Comparison of ENCODE assay signal across 9 cellular contexts in the genomic region with DNA sequence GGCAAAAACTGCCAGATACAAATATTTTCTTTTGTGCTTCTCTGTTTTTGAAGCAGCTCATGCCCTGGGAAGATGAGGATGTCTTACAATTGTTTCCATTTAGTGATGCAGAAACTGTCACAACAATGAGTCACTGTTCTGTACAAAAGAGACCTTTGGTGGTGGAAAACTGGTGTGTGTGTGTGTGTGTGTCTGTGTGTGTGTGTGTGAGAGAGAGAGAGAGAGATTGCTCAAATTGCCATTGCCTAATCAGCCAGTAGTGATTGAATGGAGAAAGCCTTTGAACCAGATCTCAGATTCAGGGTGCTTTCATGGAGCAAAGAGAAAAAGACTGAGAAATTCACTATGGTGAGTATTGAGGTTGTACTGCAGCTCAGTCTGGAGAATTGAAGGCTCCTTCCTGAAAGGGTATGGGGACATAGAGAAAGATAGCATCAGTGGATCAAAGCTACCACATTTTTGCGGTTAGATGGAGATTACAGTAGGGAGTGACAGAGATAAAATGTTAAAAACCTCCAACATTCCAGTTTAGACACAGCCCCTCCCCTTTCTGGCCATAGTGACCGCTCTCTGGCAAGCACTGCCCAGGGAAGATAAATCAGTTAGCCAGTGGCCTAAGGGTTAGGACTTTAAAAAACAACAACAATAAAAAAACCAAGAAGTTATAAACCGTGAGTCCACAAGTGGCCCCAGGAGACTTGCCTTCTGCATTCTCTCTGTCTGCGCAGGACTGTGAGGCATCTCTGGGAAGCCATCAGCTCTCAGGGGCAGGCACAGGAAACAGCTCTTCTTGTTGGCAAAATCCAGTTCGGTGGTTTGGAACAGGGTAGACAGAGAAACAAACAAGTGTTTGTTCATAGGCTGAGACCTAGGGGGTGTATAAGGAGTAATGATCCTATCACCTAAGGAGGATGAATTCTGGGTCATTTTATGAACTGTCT.
DNase-seq lines count a peak whose midpoint lies in the region; ATAC-seq, FAIRE-seq and TF ChIP-seq lines count a peak whose summit lies in the region.
"Had no signal": no experiment of that assay in that cellular context is flagged by ENCODE, and none has a peak within 500 bp of the region (broad histone marks: within the 10 kb centered on the region; RNA-seq: fewer than 3 reads in every experiment).

No MANE protein-coding gene starts in this region.

- DNase-seq in NOMO-1 treated with DMSO at 0.1 percent for 48 hours (lab: John Stamatoyannopoulos, UW; ENCODE audit: unreplicated experiment) (peak; percentile 47), NOMO-1 treated with dmso at 0.1 percent for 144 hours (lab: John Stamatoyannopoulos, UW; ENCODE audit: unreplicated experiment) (no peak), cardiac fibroblast (ENCODE audit: low read depth in 2 of 2) (peak; percentile 82 to 91), lower lobe of right lung (no peak), urothelium cell line (ENCODE audit: low spot score) (peak; percentile 55)
- no peak for DNase-seq in activated CD4-positive, alpha-beta T cell treated with anti-CD3 and anti-CD28 coated beads, Interleukin-2, amount 10 ng/mL, durations not matched to agents 24 days and 14 days
- DNase-seq: CD4-positive, CD25-positive, alpha-beta regulatory T cell had no signal

- no peak overlapping the region for H3K27ac Mint-ChIP-seq in activated CD4-positive, alpha-beta T cell treated with anti-CD3 and anti-CD28 coated beads, Interleukin-2, amount 10 ng/mL, durations not matched to agents 24 days and 14 days

- H3K27me3 ChIP-seq in lower lobe of right lung (ENCODE audit: low read depth): no peaks in the 10 kb centered on the region

- no peak for TF ChIP-seq CTCF in cardiac fibroblast (IDR thresholded peaks at IDR 0.05; ENCODE audit: low read depth, low read length)
- TF ChIP-seq CTCF in lower lobe of right lung (IDR thresholded peaks at IDR 0.05): no peak

- peaks cover 13% of the 10 kb centered on the region for H3K9me3 ChIP-seq in lower lobe of right lung

- FAIRE-seq in urothelium cell line (lab: Jason Lieb, UNC): peak; percentile 56

- no peak overlapping the region for H3K4me3 Mint-ChIP-seq in activated CD4-positive, alpha-beta T cell treated with anti-CD3 and anti-CD28 coated beads, Interleukin-2, amount 10 ng/mL, durations not matched to agents 24 days and 14 days
- H3K4me3 Mint-ChIP-seq: CD4-positive, CD25-positive, alpha-beta regulatory T cell had no signal

- ATAC-seq in lower lobe of right lung (peak; percentile 43 to 61), HG03460 (IDR thresholded peaks at IDR 0.05; ENCODE audit: unreplicated experiment) (no peak), GM19467 (IDR thresholded peaks at IDR 0.05; ENCODE audit: unreplicated experiment) (no peak)

- H3K36me3 Mint-ChIP-seq in activated CD4-positive, alpha-beta T cell treated with anti-CD3 and anti-CD28 coated beads, Interleukin-2, amount 10 ng/mL, durations not matched to agents 24 days and 14 days (ENCODE audit: low read depth): no peaks in the 10 kb centered on the region
- H3K36me3 Mint-ChIP-seq: CD4-positive, CD25-positive, alpha-beta regulatory T cell had no signal

- intact Hi-C loops in lower lobe of right lung (cut with DNase I): no loop called here
- intact Hi-C loops in activated CD4-positive, alpha-beta T cell treated with anti-CD3 and anti-CD28 coated beads, Interleukin-2, amount 10 ng/mL, durations not matched to agents 24 days and 14 days (cut with micrococcal nuclease): no loop called here

- no peaks in the 10 kb centered on the region for H3K4me1 Mint-ChIP-seq in activated CD4-positive, alpha-beta T cell treated with anti-CD3 and anti-CD28 coated beads, Interleukin-2, amount 10 ng/mL, durations not matched to agents 24 days and 14 days

- H3K4me3 ChIP-seq in cardiac fibroblast (replicated peaks in 1 of 2; ENCODE audit: low read depth in 2 of 2, low read length in 2 of 2): no peak overlapping the region
- no peak overlapping the region for H3K4me3 ChIP-seq in lower lobe of right lung

- no peaks in the 10 kb centered on the region for H3K36me3 ChIP-seq in lower lobe of right lung

- H3K27ac ChIP-seq in lower lobe of right lung: peak overlapping the region; percentile 80

- H3K4me1 ChIP-seq in lower lobe of right lung: peaks cover 41% of the 10 kb centered on the region

- H3K27me3 Mint-ChIP-seq in activated CD4-positive, alpha-beta T cell treated with anti-CD3 and anti-CD28 coated beads, Interleukin-2, amount 10 ng/mL, durations not matched to agents 24 days and 14 days: no peaks in the 10 kb centered on the region

- H3K9me3 Mint-ChIP-seq in activated CD4-positive, alpha-beta T cell treated with anti-CD3 and anti-CD28 coated beads, Interleukin-2, amount 10 ng/mL, durations not matched to agents 24 days and 14 days: peaks cover 3% of the 10 kb centered on the region

Comparison
In these comparisons a context has a peak if more than half of its experiments do, and no peak if none do; other contexts are left out.
1. DNase-seq: peak in NOMO-1 treated with DMSO at 0.1 percent for 48 hours (single experiment), cardiac fibroblast (2 of 2) and urothelium cell line (single experiment); none in NOMO-1 treated with dmso at 0.1 percent for 144 hours (single experiment), lower lobe of right lung (single experiment) and activated CD4-positive, alpha-beta T cell treated with anti-CD3 and anti-CD28 coated beads, Interleukin-2, amount 10 ng/mL, durations not matched to agents 24 days and 14 days (single experiment).
2. ATAC-seq: peak in lower lobe of right lung (2 of 2); none in HG03460 (single experiment) and GM19467 (single experiment).